16 cellular contexts compared by ENCODE assay signal in the genomic region with DNA sequence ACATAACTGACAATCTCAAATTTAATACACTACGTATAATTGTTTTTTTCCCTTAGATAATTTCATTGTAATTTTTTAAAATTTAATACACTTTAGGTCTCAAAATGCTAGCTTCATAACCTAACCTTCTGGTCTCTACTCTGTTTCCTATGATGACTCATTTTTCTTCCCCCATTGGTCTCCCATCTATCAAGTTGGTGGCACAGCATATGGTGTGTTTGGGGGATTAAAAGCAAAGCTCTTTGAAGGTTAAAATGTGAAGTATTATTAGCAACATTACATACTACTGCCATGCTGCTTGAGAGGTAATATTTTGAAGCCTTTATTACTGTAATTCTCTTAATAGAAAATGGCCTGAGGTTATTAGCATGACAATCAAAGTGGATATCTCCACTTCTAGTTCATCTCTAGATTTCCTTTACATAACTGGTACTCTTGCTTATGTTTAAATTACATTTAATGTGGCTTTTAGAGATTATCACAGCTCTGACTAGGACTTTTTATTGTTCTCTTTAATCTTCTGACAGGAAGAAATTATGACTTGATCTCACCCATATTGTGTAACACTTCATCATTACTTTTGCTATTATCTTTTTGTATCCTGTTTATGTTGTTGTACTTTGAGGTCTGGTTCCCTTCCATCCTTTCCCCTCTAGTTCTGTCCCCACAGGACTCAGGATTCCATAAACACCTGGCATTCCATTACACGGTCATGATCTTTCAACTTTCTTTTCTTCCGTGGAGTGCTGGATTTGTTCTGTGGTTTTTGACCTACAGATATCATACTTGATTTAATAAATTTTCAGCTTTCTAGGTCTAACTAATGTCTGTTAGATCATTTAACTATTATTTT.
DNase-seq lines count a peak whose midpoint lies in the region; ATAC-seq and TF ChIP-seq lines count a peak whose summit lies in the region.
"Had no signal": no experiment of that assay in that cellular context is flagged by ENCODE, and none has a peak within 500 bp of the region (broad histone marks: within the 10 kb centered on the region; RNA-seq: fewer than 3 reads in every experiment).

No MANE protein-coding gene starts in this region.

- intact Hi-C loops in natural killer cell (cut with micrococcal nuclease): no loop called here

- DNase-seq in H4 (ENCODE audit: low spot score) (peak; percentile 33), NCI-H2171 (lab: John Stamatoyannopoulos, UW) (peak; percentile 47), amniotic epithelial cell (ENCODE audit: low read depth) (peak; percentile 63), osteocyte (ENCODE audit: extremely low spot score, unreplicated experiment) (no peak), Kasumi-1 (lab: John Stamatoyannopoulos, UW) (no peak), natural killer cell (no peak), immature natural killer cell (no peak)
- DNase-seq: GF-D8; mesendoderm; posterior cingulate gyrus; stimulated activated naive CD4-positive, alpha-beta T cell; T-helper 9 cell; tibial artery had no signal

- H3K4me1 Mint-ChIP-seq in osteocyte (ENCODE audit: unreplicated experiment): peaks cover 76% of the 10 kb centered on the region
- H3K4me1 Mint-ChIP-seq in natural killer cell: no peaks in the 10 kb centered on the region
- H3K4me1 Mint-ChIP-seq in immature natural killer cell: no peaks in the 10 kb centered on the region

- ATAC-seq in natural killer cell: no peak
- ATAC-seq: activated CD4-positive, CD25-positive, alpha-beta regulatory T cell treated with anti-CD3 and anti-CD28 coated beads, Interleukin-2, amount 50 U/mL, for 24 hours; natural killer cell treated with Interleukin-12 subunit alpha and Interleukin-12 subunit beta and Interleukin-15 and Interleukin-18, amount 100 ng/mL, for 72 hours had no signal

- H3K9me3 Mint-ChIP-seq in osteocyte (ENCODE audit: unreplicated experiment) (peaks cover 3% of the 10 kb centered on the region), natural killer cell (peaks cover 2 to 3% of the 10 kb centered on the region in 2 donors), immature natural killer cell (peaks cover under 1 to 41% (median 7%) of the 10 kb centered on the region in 6 donors)

- H3K27ac Mint-ChIP-seq in osteocyte (ENCODE audit: unreplicated experiment) (peak overlapping the region; percentile 46), natural killer cell (no peak overlapping the region), immature natural killer cell (no peak overlapping the region)
- H3K27ac Mint-ChIP-seq: activated naive CD8-positive, alpha-beta T cell; natural killer cell treated with Interleukin-12 subunit alpha and Interleukin-12 subunit beta and Interleukin-15 and Interleukin-18, amount 100 ng/mL, for 72 hours had no signal

- TF ChIP-seq CTCF in osteocyte (IDR thresholded peaks at IDR 0.05): no peak
- no peak for TF ChIP-seq CTCF in natural killer cell (IDR thresholded peaks at IDR 0.05)

- H3K36me3 Mint-ChIP-seq in osteocyte (ENCODE audit: unreplicated experiment) (peaks cover under 1% of the 10 kb centered on the region), natural killer cell (no peaks in the 10 kb centered on the region), immature natural killer cell (peaks cover 0 to 2% (median 0%) of the 10 kb centered on the region in 3 donors)
- H3K36me3 Mint-ChIP-seq: activated naive CD8-positive, alpha-beta T cell; natural killer cell treated with Interleukin-12 subunit alpha and Interleukin-12 subunit beta and Interleukin-15 and Interleukin-18, amount 100 ng/mL, for 72 hours had no signal

- no peaks in the 10 kb centered on the region for H3K27me3 Mint-ChIP-seq in osteocyte (ENCODE audit: unreplicated experiment)
- no peaks in the 10 kb centered on the region for H3K27me3 Mint-ChIP-seq in natural killer cell (ENCODE audit: low read depth in 2 of 2)
- H3K27me3 Mint-ChIP-seq in immature natural killer cell (ENCODE audit: low read depth in 3 of 3): peaks cover 0 to 2% (median 2%) of the 10 kb centered on the region in 3 donors
- H3K27me3 Mint-ChIP-seq: natural killer cell treated with Interleukin-12 subunit alpha and Interleukin-12 subunit beta and Interleukin-15 and Interleukin-18, amount 100 ng/mL, for 72 hours had no signal

- H3K4me3 Mint-ChIP-seq in osteocyte (ENCODE audit: unreplicated experiment) (no peak overlapping the region), natural killer cell (no peak overlapping the region), immature natural killer cell (no peak overlapping the region)
- H3K4me3 Mint-ChIP-seq: activated naive CD8-positive, alpha-beta T cell; natural killer cell treated with Interleukin-12 subunit alpha and Interleukin-12 subunit beta and Interleukin-15 and Interleukin-18, amount 100 ng/mL, for 72 hours had no signal

Comparison
In these comparisons a context has a peak if more than half of its experiments do, and no peak if none do; other contexts are left out.
1. DNase-seq: peak in H4 (single experiment), NCI-H2171 (single experiment) and amniotic epithelial cell (single experiment); none in osteocyte (single experiment), Kasumi-1 (0 of 2), natural killer cell (single experiment) and immature natural killer cell (0 of 3).